Comparison of ENCODE assay signal across 2 cellular contexts in genomic region chr10:113071446-113071845, GRCh38.
TF ChIP-seq lines count a peak whose summit lies in the region.

No MANE protein-coding gene starts in this region.

TF ChIP-seq in liver, 16 proteins besides CTCF, POLR2A, EP300 and RAD21 (continued from another document):
- TF ChIP-seq EGR1 (IDR thresholded peaks at IDR 0.05; ENCODE audit: low read depth in 2 of 2) = no peak
- TF ChIP-seq TAF1 (conservative IDR thresholded peaks at IDR 0.05) = no peak
- TF ChIP-seq, protein P1, sequence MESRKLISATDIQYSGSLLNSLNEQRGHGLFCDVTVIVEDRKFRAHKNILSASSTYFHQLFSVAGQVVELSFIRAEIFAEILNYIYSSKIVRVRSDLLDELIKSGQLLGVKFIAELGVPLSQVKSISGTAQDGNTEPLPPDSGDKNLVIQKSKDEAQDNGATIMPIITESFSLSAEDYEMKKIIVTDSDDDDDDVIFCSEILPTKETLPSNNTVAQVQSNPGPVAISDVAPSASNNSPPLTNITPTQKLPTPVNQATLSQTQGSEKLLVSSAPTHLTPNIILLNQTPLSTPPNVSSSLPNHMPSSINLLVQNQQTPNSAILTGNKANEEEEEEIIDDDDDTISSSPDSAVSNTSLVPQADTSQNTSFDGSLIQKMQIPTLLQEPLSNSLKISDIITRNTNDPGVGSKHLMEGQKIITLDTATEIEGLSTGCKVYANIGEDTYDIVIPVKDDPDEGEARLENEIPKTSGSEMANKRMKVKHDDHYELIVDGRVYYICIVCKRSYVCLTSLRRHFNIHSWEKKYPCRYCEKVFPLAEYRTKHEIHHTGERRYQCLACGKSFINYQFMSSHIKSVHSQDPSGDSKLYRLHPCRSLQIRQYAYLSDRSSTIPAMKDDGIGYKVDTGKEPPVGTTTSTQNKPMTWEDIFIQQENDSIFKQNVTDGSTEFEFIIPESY (IDR thresholded peaks at IDR 0.05) = no peak
- no peak for TF ChIP-seq GABPA (IDR thresholded peaks at IDR 0.05 in 1 of 2, conservative IDR thresholded peaks at IDR 0.05 in 1 of 2)
- no peak for TF ChIP-seq MAX (IDR thresholded peaks at IDR 0.05)
- no peak for TF ChIP-seq FOXA2 (IDR thresholded peaks at IDR 0.05)
- TF ChIP-seq, protein P2, sequence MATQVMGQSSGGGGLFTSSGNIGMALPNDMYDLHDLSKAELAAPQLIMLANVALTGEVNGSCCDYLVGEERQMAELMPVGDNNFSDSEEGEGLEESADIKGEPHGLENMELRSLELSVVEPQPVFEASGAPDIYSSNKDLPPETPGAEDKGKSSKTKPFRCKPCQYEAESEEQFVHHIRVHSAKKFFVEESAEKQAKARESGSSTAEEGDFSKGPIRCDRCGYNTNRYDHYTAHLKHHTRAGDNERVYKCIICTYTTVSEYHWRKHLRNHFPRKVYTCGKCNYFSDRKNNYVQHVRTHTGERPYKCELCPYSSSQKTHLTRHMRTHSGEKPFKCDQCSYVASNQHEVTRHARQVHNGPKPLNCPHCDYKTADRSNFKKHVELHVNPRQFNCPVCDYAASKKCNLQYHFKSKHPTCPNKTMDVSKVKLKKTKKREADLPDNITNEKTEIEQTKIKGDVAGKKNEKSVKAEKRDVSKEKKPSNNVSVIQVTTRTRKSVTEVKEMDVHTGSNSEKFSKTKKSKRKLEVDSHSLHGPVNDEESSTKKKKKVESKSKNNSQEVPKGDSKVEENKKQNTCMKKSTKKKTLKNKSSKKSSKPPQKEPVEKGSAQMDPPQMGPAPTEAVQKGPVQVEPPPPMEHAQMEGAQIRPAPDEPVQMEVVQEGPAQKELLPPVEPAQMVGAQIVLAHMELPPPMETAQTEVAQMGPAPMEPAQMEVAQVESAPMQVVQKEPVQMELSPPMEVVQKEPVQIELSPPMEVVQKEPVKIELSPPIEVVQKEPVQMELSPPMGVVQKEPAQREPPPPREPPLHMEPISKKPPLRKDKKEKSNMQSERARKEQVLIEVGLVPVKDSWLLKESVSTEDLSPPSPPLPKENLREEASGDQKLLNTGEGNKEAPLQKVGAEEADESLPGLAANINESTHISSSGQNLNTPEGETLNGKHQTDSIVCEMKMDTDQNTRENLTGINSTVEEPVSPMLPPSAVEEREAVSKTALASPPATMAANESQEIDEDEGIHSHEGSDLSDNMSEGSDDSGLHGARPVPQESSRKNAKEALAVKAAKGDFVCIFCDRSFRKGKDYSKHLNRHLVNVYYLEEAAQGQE (IDR thresholded peaks at IDR 0.05) = no peak
- TF ChIP-seq FOXA1 (IDR thresholded peaks at IDR 0.05) = no peak
- TF ChIP-seq NR2F2 (IDR thresholded peaks at IDR 0.05) = peak; percentile 58
- TF ChIP-seq RXRA (IDR thresholded peaks at IDR 0.05) = peak; percentile 35 to 63
- TF ChIP-seq ATF3 (IDR thresholded peaks at IDR 0.05) = no peak

TF ChIP-seq in GM12891, 5 proteins besides CTCF, POLR2A, EP300 and RAD21 (continued from another document):
- no peak for TF ChIP-seq PAX5 (IDR thresholded peaks at IDR 0.05; ENCODE audit: insufficient read depth, low read length, severe bottlenecking)
TF ChIP-seq in GM12891: peak in this region for 0.
